8 cellular contexts compared by ENCODE assay signal in the genomic region with DNA sequence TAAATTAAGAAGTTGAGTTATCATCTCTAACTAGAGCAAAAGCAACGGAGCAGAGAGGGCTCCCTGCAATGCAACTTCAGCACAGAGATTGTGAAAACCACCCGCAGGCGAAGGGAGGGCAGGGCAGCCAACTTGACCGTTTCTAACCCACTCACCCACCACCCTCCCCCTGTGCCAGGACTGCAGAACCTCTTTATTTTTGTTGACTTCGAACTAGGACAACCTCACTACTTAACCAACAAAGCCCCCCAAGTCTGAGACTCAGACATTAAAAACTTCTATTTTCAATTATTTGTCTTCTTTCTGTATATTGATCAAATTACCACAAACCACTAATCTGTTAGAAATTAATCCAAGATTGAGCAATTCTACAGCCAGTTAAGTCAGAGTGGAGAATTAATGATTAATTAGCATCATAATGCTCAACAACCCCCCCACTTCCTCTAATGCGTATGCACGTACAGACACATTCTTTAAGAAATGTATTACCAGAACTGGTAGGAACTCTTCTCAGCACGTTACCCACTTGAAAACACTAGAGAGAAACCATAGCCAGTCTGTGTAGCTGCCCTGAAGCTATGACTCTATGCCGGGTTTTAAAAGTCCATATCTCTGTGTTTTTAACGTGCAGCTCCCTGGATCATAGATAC. TPM values are rescaled to one million over a fixed set of nuclear protein-coding genes. Genes with fewer than 3 reads are reported as not detected.
DNase-seq lines count a peak whose midpoint lies in the region; ATAC-seq lines count a peak whose summit lies in the region.

No MANE protein-coding gene starts in this region.

- H3K4me1 ChIP-seq in CD4-positive, alpha-beta memory T cell (ENCODE audit: insufficient read depth, low read length), result peaks cover 7% of the 10 kb centered on the region

- H3K27ac Mint-ChIP-seq in stimulated activated naive CD8-positive, alpha-beta T cell treated with anti-CD3 and anti-CD28 coated beads, Interleukin-15, Interleukin-2, amounts not matched to agents 100 ng/mL and 50 ng/mL, for 24 hours, result no peak overlapping the region
- H3K27ac Mint-ChIP-seq in CD4-positive, alpha-beta memory T cell, result no peak overlapping the region

- peaks cover 10% of the 10 kb centered on the region for H3K27me3 ChIP-seq in CD4-positive, alpha-beta memory T cell (ENCODE audit: insufficient read depth, low read length)

- no peaks in the 10 kb centered on the region for H3K9me3 ChIP-seq in SK-N-MC (ENCODE audit: low read depth, low read length)
- H3K9me3 ChIP-seq in CD4-positive, alpha-beta memory T cell (ENCODE audit: control insufficient read depth in 1 of 2, low read length in 2 of 2), result no peaks in the 10 kb centered on the region

- no peaks in the 10 kb centered on the region for H3K36me3 Mint-ChIP-seq in stimulated activated naive CD8-positive, alpha-beta T cell treated with anti-CD3 and anti-CD28 coated beads, Interleukin-15, Interleukin-2, amounts not matched to agents 100 ng/mL and 50 ng/mL, for 24 hours (ENCODE audit: low read depth)
- peaks cover 0 to 3% of the 10 kb centered on the region in 2 donors for H3K36me3 Mint-ChIP-seq in CD4-positive, alpha-beta memory T cell

- peak overlapping the region; percentile 20 for H3K4me3 Mint-ChIP-seq in stimulated activated naive CD8-positive, alpha-beta T cell treated with anti-CD3 and anti-CD28 coated beads, Interleukin-15, Interleukin-2, amounts not matched to agents 100 ng/mL and 50 ng/mL, for 24 hours
- no peak overlapping the region for H3K4me3 Mint-ChIP-seq in CD4-positive, alpha-beta memory T cell

- no peak for ATAC-seq in stimulated activated naive CD8-positive, alpha-beta T cell treated with anti-CD3 and anti-CD28 coated beads, Interleukin-15, Interleukin-2, amounts not matched to agents 100 U/mL and 50 U/mL, for 24 hours
- ATAC-seq in GM18502 (IDR thresholded peaks at IDR 0.05; ENCODE audit: poor library complexity, unreplicated experiment), result no peak

- H3K36me3 ChIP-seq in SK-N-MC (ENCODE audit: insufficient read depth, low read length), result no peaks in the 10 kb centered on the region
- H3K36me3 ChIP-seq in CD4-positive, alpha-beta memory T cell (ENCODE audit: insufficient read depth, low read length), result no peaks in the 10 kb centered on the region

- intact Hi-C loops in CD4-positive, alpha-beta memory T cell (cut with micrococcal nuclease), result no loop called here

- no peak overlapping the region for H3K27ac ChIP-seq in SK-N-MC
- H3K27ac ChIP-seq in CD4-positive, alpha-beta memory T cell (ENCODE audit: low read depth, low read length), result no peak overlapping the region

- CTCF ChIA-PET in CD4-positive, alpha-beta memory T cell (lab: Charles Lee; ENCODE audit: partially characterized antibody), result no interaction called here

- H3K4me3 ChIP-seq in SK-N-MC, result no peak overlapping the region
- no peak overlapping the region for H3K4me3 ChIP-seq in CD4-positive, alpha-beta memory T cell (ENCODE audit: low read length in 2 of 2)

- no peak for DNase-seq in stimulated activated naive CD8-positive, alpha-beta T cell treated with anti-CD3 and anti-CD28 coated beads, Interleukin-15, Interleukin-2, amounts not matched to agents 100 U/mL and 50 U/mL, for 24 hours
- peak; percentile 37 for DNase-seq in SK-N-MC (ENCODE audit: low read depth, low spot score)
- DNase-seq in iPS-NIHi11 (ENCODE audit: low spot score), result peak; percentile 43
- no peak for DNase-seq in putamen (ENCODE audit: low spot score)
- no peak for DNase-seq in mesenteric fat pad (ENCODE audit: low spot score)
- no peak for DNase-seq in CD4-positive, alpha-beta memory T cell

- H3K4me1 Mint-ChIP-seq in stimulated activated naive CD8-positive, alpha-beta T cell treated with anti-CD3 and anti-CD28 coated beads, Interleukin-15, Interleukin-2, amounts not matched to agents 100 ng/mL and 50 ng/mL, for 24 hours (ENCODE audit: low read depth), result peaks cover 13% of the 10 kb centered on the region
- H3K4me1 Mint-ChIP-seq in CD4-positive, alpha-beta memory T cell, result peaks cover 4 to 17% (median 8%) of the 10 kb centered on the region in 4 donors

- H3K27me3 Mint-ChIP-seq in stimulated activated naive CD8-positive, alpha-beta T cell treated with anti-CD3 and anti-CD28 coated beads, Interleukin-15, Interleukin-2, amounts not matched to agents 100 ng/mL and 50 ng/mL, for 24 hours, result peaks cover 44% of the 10 kb centered on the region
- H3K27me3 Mint-ChIP-seq in CD4-positive, alpha-beta memory T cell, result peaks cover 37 to 53% of the 10 kb centered on the region in 2 donors

- POLR2A ChIA-PET in CD4-positive, alpha-beta memory T cell (lab: Charles Lee; ENCODE audit: partially characterized antibody), result no interaction called here

- H3K9ac ChIP-seq in SK-N-MC (ENCODE audit: insufficient read length), result no peak overlapping the region

- H3K9me3 Mint-ChIP-seq in stimulated activated naive CD8-positive, alpha-beta T cell treated with anti-CD3 and anti-CD28 coated beads, Interleukin-15, Interleukin-2, amounts not matched to agents 100 ng/mL and 50 ng/mL, for 24 hours, result no peaks in the 10 kb centered on the region
- H3K9me3 Mint-ChIP-seq in CD4-positive, alpha-beta memory T cell, result peaks cover 0 to 2% (median 0%) of the 10 kb centered on the region in 8 donors

RNA-seq across cellular contexts. Expression of gene MGLL, which starts 2.0 kb away (rescaled TPM):
- total RNA-seq in mesenteric fat pad, result 301 TPM
- total RNA-seq in CD4-positive, alpha-beta memory T cell, result 1 to 10 TPM; 2.4 to 4.8 TPM
- polyA plus RNA-seq in CD4-positive, alpha-beta memory T cell, result 1 to 10 TPM in 1 of 2 donors, under 1 TPM in 1; 0.77 to 2.2 TPM

Comparison
In these comparisons a context has a peak if more than half of its experiments do, and no peak if none do; other contexts are left out.
1. DNase-seq: peak in SK-N-MC (single experiment) and iPS-NIHi11 (single experiment); none in stimulated activated naive CD8-positive, alpha-beta T cell treated with anti-CD3 and anti-CD28 coated beads, Interleukin-15, Interleukin-2, amounts not matched to agents 100 U/mL and 50 U/mL, for 24 hours (single experiment), putamen (single experiment), mesenteric fat pad (single experiment) and CD4-positive, alpha-beta memory T cell (0 of 5).
2. RNA of gene MGLL, which starts 2.0 kb away (total RNA-seq): 301 TPM in mesenteric fat pad (single experiment); 2.4 to 4.8 TPM in CD4-positive, alpha-beta memory T cell; every median in the first group is over 10 times any median in the second.